ENCODE assay signal across 8 cellular contexts in genomic region chr20:21511850-21512633, GRCh38. TPM values are rescaled to one million over a fixed set of nuclear protein-coding genes. Genes with fewer than 3 reads are reported as not detected.
DNase-seq lines count a peak whose midpoint lies in the region; FAIRE-seq and TF ChIP-seq lines count a peak whose summit lies in the region.

No MANE protein-coding gene starts in this region.

- peaks cover 5% of the 10 kb centered on the region for H3K4me1 ChIP-seq in keratinocyte (ENCODE audit: control insufficient read depth, extremely low read depth, insufficient read depth, low read length)
- H3K4me1 ChIP-seq in stomach: peaks cover 54 to 89% (median 73%) of the 10 kb centered on the region in 4 donors

- H3K9me1 ChIP-seq in keratinocyte (ENCODE audit: control insufficient read depth, extremely low read depth, insufficient read depth, low read length): no peaks in the 10 kb centered on the region

- H3K36me3 ChIP-seq in keratinocyte (ENCODE audit: control insufficient read depth in 2 of 2, extremely low read depth in 1 of 2, insufficient read depth in 2 of 2, low read length in 2 of 2) (no peaks in the 10 kb centered on the region), stomach (no peaks in the 10 kb centered on the region)

- H3K36me3 Mint-ChIP-seq in activated naive CD8-positive, alpha-beta T cell treated with anti-CD3 and anti-CD28 coated beads for 36 hours: no peaks in the 10 kb centered on the region
- H3K36me3 Mint-ChIP-seq in activated T-helper 2 cell treated with anti-CD3 and anti-CD28 coated beads, Interferon-gamma antibody, Interleukin-2, Interleukin-4, amounts not matched to agents 10 μg/mL and 5 μg/mL and 100 μg/mL, durations not matched to agents 14 hours and 24 hours and 36 hours (ENCODE audit: low read depth): peaks cover 3% of the 10 kb centered on the region

- H3K4me3 Mint-ChIP-seq in activated naive CD8-positive, alpha-beta T cell treated with anti-CD3 and anti-CD28 coated beads for 36 hours: peak overlapping the region; percentile 34
- no peak overlapping the region for H3K4me3 Mint-ChIP-seq in activated T-helper 2 cell treated with anti-CD3 and anti-CD28 coated beads, Interferon-gamma antibody, Interleukin-2, Interleukin-4, amounts not matched to agents 10 μg/mL and 5 μg/mL and 100 μg/mL, durations not matched to agents 14 hours and 24 hours and 36 hours (ENCODE audit: low read depth)

- DNase-seq in activated T-cell treated with anti-CD3 and anti-CD28 coated beads, Interleukin-2, amount 50 U/mL, for 1 hour: peak; percentile 40
- DNase-seq in activated T-cell treated with anti-CD3 and anti-CD28 coated beads for 4 hours (no peak), keratinocyte (ENCODE audit: low read depth, low spot score) (no peak), stomach (no peak), SW 1271 (lab: John Stamatoyannopoulos, UW) (no peak), GM19238 (ENCODE audit: insufficient read length, low spot score) (no peak)
- no peak for DNase-seq in activated naive CD8-positive, alpha-beta T cell treated with anti-CD3 and anti-CD28 coated beads for 36 hours
- no peak for DNase-seq in activated T-helper 2 cell treated with anti-CD3 and anti-CD28 coated beads, Interferon-gamma antibody, Interleukin-2, Interleukin-4, amounts not matched to agents 10 μg/mL and 5 μg/mL and 100 μg/mL, durations not matched to agents 14 hours and 24 hours and 36 hours (ENCODE audit: low spot score)

- H3K27ac Mint-ChIP-seq in activated naive CD8-positive, alpha-beta T cell treated with anti-CD3 and anti-CD28 coated beads for 36 hours: no peak overlapping the region
- H3K27ac Mint-ChIP-seq in activated T-helper 2 cell treated with anti-CD3 and anti-CD28 coated beads, Interferon-gamma antibody, Interleukin-2, Interleukin-4, amounts not matched to agents 10 μg/mL and 5 μg/mL and 100 μg/mL, durations not matched to agents 14 hours and 24 hours and 36 hours: no peak overlapping the region

- H3K9me3 Mint-ChIP-seq in activated naive CD8-positive, alpha-beta T cell treated with anti-CD3 and anti-CD28 coated beads for 36 hours: no peaks in the 10 kb centered on the region
- H3K9me3 Mint-ChIP-seq in activated T-helper 2 cell treated with anti-CD3 and anti-CD28 coated beads, Interferon-gamma antibody, Interleukin-2, Interleukin-4, amounts not matched to agents 10 μg/mL and 5 μg/mL and 100 μg/mL, durations not matched to agents 14 hours and 24 hours and 36 hours: no peaks in the 10 kb centered on the region

- peaks cover 28% of the 10 kb centered on the region for H3K4me1 Mint-ChIP-seq in activated naive CD8-positive, alpha-beta T cell treated with anti-CD3 and anti-CD28 coated beads for 36 hours
- peaks cover 18% of the 10 kb centered on the region for H3K4me1 Mint-ChIP-seq in activated T-helper 2 cell treated with anti-CD3 and anti-CD28 coated beads, Interferon-gamma antibody, Interleukin-2, Interleukin-4, amounts not matched to agents 10 μg/mL and 5 μg/mL and 100 μg/mL, durations not matched to agents 14 hours and 24 hours and 36 hours (ENCODE audit: low read depth)

- H3K4me2 ChIP-seq in keratinocyte (ENCODE audit: control insufficient read depth, extremely low read depth, insufficient read depth, low read depth, low read length): peak overlapping the region; percentile 46

- peak overlapping the region in 2 of 3 experiments; percentile 36 to 39 for H3K4me3 ChIP-seq in keratinocyte (ENCODE audit: control insufficient read depth in 2 of 3, extremely low read depth in 1 of 3, insufficient read depth in 2 of 3, low read depth in 1 of 3, low read length in 3 of 3)
- peak overlapping the region; percentile 32 to 46 (median 36) for H3K4me3 ChIP-seq in stomach

- dilution Hi-C loops in keratinocyte (cut with MboI; ENCODE audit: extremely low pct_ligation_motif_present, low sequenced_read_pairs): no loop called here

- H4K20me1 ChIP-seq in keratinocyte (ENCODE audit: control insufficient read depth, extremely low read depth, insufficient read depth, low read length): peaks cover 9% of the 10 kb centered on the region

- 3 to 17% (median 5%) methylated on average over 26 to 76 of the region's 76 CpGs for WGBS in stomach, 5 donors

- no peak overlapping the region for H3K9ac ChIP-seq in keratinocyte (ENCODE audit: control insufficient read depth, extremely low read depth, insufficient read depth, low read length)

- FAIRE-seq in keratinocyte (lab: Jason Lieb, UNC): no peak

- H2AFZ ChIP-seq in keratinocyte (ENCODE audit: control insufficient read depth, low read length): no peak overlapping the region

- TF ChIP-seq EP300 in stomach (IDR thresholded peaks at IDR 0.05): no peak

- no peak overlapping the region for H3K27ac ChIP-seq in keratinocyte (ENCODE audit: control insufficient read depth, insufficient read depth, low read length)
- H3K27ac ChIP-seq in stomach: no peak overlapping the region

- H3K27me3 Mint-ChIP-seq in activated naive CD8-positive, alpha-beta T cell treated with anti-CD3 and anti-CD28 coated beads for 36 hours: peaks cover 96% of the 10 kb centered on the region
- peaks cover 72% of the 10 kb centered on the region for H3K27me3 Mint-ChIP-seq in activated T-helper 2 cell treated with anti-CD3 and anti-CD28 coated beads, Interferon-gamma antibody, Interleukin-2, Interleukin-4, amounts not matched to agents 10 μg/mL and 5 μg/mL and 100 μg/mL, durations not matched to agents 14 hours and 24 hours and 36 hours (ENCODE audit: low read depth)

- no peak for TF ChIP-seq CTCF in keratinocyte (optimal IDR thresholded peaks at IDR 0.05 in 1 of 3, IDR thresholded peaks at IDR 0.05 in 1 of 3, conservative IDR thresholded peaks at IDR 0.05 in 1 of 3; ENCODE audit: extremely low read depth in 1 of 3, insufficient read depth in 2 of 3, low read length in 3 of 3)
- no peak for TF ChIP-seq CTCF in stomach (IDR thresholded peaks at IDR 0.05)

- no peak for TF ChIP-seq POLR2A in stomach (IDR thresholded peaks at IDR 0.05)

- intact Hi-C loops in stomach (cut with DNase I; ENCODE audit: low total_unique reads): no loop called here
- intact Hi-C loops in activated T-helper 2 cell treated with anti-CD3 and anti-CD28 coated beads, Interferon-gamma antibody, Interleukin-2, Interleukin-4, amounts not matched to agents 10 μg/mL and 5 μg/mL and 100 μg/mL, durations not matched to agents 14 hours and 24 hours and 36 hours (cut with micrococcal nuclease): loop anchor here (2.0 kb wide), 1 partner anchor 191 kb away; no protein-coding TSS in a partner anchor

- peaks cover 99% of the 10 kb centered on the region for H3K27me3 ChIP-seq in keratinocyte (ENCODE audit: control insufficient read depth, extremely low read depth, insufficient read depth, low read length)
- peaks cover 59 to 100% (median 100%) of the 10 kb centered on the region in 3 donors for H3K27me3 ChIP-seq in stomach

- H3K9me3 ChIP-seq in keratinocyte (ENCODE audit: control insufficient read depth, low read depth, low read length): no peaks in the 10 kb centered on the region
- no peaks in the 10 kb centered on the region for H3K9me3 ChIP-seq in stomach

- no peaks in the 10 kb centered on the region for H3K79me2 ChIP-seq in keratinocyte (ENCODE audit: control insufficient read depth, insufficient read depth, low read length)

RNA-seq across cellular contexts. Expression of gene NKX2-2, which starts 1.8 kb away (rescaled TPM):
- not detected for total RNA-seq in activated naive CD8-positive, alpha-beta T cell treated with anti-CD3 and anti-CD28 coated beads for 36 hours
- polyA plus RNA-seq in keratinocyte: not detected in 3 replicates
- polyA plus RNA-seq in keratinocyte (2011; ENCODE audit: low read depth): not detected
- not detected in 2 replicates for polyA plus RNA-seq in keratinocyte (2011; cell fraction: cytosol; rRNA removed)
- not detected in 2 replicates for polyA plus RNA-seq in keratinocyte (2011; cell fraction: nucleus; rRNA removed)
- polyA plus RNA-seq in keratinocyte (2012; ENCODE audit: low replicate concordance): not detected in 2 replicates
- polyA minus RNA-seq in keratinocyte: not detected in 3 replicates
- not detected for polyA minus RNA-seq in keratinocyte (2011; cell fraction: cytosol; rRNA and poly(A)+ RNA removed)
- polyA minus RNA-seq in keratinocyte (2011; cell fraction: nucleus; rRNA and poly(A)+ RNA removed): not detected in 2 replicates
- 1 to 10 TPM in 2 of 5 donors, under 1 TPM in 2, not detected in 1; 0.18 to 4.8 (median 1.3) TPM for total RNA-seq in stomach
- 1 to 10 TPM in 2 of 3 donors, under 1 TPM in 1; 0.18 to 1.8 (median 1.4) TPM for polyA plus RNA-seq in stomach
- not detected in 2 replicates for total RNA-seq in activated T-helper 2 cell treated with anti-CD3 and anti-CD28 coated beads, Interferon-gamma antibody, Interleukin-2, Interleukin-4, amounts not matched to agents 10 μg/mL and 5 μg/mL and 100 μg/mL, durations not matched to agents 14 hours and 24 hours and 36 hours
